Comparison of ENCODE assay signal across 17 cellular contexts in the genomic region with DNA sequence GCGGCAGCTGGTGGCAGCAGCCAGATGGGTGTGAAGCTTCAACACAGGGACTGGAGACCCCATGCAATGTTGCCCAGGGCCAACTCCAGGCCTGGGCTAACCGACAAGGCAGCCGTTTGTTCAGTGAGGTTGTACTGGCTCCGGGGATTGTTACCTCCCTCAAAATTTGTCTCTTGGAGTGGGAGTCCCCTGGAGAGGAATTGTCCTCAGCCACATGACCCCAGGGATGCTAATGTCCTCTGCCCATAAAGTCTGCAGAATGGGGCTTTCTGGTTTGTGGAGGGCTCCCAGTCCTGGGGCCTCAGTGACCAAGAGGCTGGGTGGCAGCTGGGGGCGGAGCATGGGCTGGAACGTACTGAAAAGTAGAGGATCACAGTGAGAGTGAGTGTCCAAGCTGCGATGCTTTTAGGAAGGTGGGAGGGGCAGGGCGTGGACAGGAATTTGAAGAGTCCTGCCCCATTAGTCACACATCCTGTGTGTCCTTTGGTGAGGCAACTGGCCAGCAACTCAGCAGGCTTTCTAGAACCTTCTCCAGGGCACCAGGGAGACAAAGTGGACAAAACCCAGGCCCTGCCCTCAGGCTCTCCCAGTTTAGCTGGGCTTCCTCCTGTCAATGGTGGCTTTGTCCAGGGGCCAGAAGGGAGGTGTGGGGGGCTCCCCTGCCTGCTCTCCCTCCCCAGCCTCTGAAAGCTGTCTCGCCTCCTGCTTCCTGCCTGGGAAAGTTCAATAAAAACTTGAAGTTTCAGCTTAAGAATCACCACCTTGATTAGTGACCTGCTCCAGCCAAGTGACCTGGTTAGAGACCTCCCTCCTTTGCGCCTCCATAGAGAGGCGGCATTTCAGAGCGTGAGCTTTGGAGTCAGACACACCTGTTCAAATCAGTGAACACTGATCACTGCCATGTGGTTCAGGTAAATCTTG.
DNase-seq lines count a peak whose midpoint lies in the region; ATAC-seq and TF ChIP-seq lines count a peak whose summit lies in the region.
"Had no signal": no experiment of that assay in that cellular context is flagged by ENCODE, and none has a peak within 500 bp of the region (broad histone marks: within the 10 kb centered on the region; RNA-seq: fewer than 3 reads in every experiment).

No MANE protein-coding gene starts in this region.

- H3K27ac ChIP-seq in epithelial cell of prostate, result peak overlapping the region; percentile 71
- no peak overlapping the region for H3K27ac ChIP-seq in trophoblast cell (ENCODE audit: low read depth, low read length)
- H3K27ac ChIP-seq: adrenal gland, right lobe of liver, vagina had no signal

- no peak overlapping the region for H3K4me3 ChIP-seq in trophoblast cell (ENCODE audit: low read depth, low read length)
- H3K4me3 ChIP-seq: adrenal gland, right lobe of liver, vagina had no signal

- no peak overlapping the region for H2AFZ ChIP-seq in trophoblast cell (ENCODE audit: insufficient read depth, low read length, poor library complexity)

- no peak overlapping the region for H4K12ac ChIP-seq in trophoblast cell (ENCODE audit: low read depth, low read length)

- no peak overlapping the region for H3K27ac Mint-ChIP-seq in endothelial cell (ENCODE audit: unreplicated experiment)
- no peak overlapping the region for H3K27ac Mint-ChIP-seq in activated T-helper 1 cell treated with anti-CD3 and anti-CD28 coated beads, Interleukin-12 subunit alpha, Interleukin-12 subunit beta, Interleukin-2, Interleukin-4 antibody, amounts not matched to agents 30 ng/mL and 10 ng/mL and 1 ng/mL, durations not matched to agents 14 hours and 24 hours and 36 hours
- H3K27ac Mint-ChIP-seq: naive thymus-derived CD4-positive, alpha-beta T cell; stimulated activated naive B cell treated with anti-CD40 and anti-IgM and Interleukin-4, amounts not matched to agents 10 μg/mL and 1 μg/mL and 100 μg/mL, for 72 hours had no signal

- no peak overlapping the region for H3K4ac ChIP-seq in trophoblast cell (ENCODE audit: low read depth, low read length)

- H3K79me2 ChIP-seq in trophoblast cell (ENCODE audit: control insufficient read depth, insufficient read depth, low read length, poor library complexity), result no peaks in the 10 kb centered on the region

- H3K4me1 ChIP-seq in trophoblast cell (ENCODE audit: control insufficient read depth in 1 of 2, insufficient read depth in 2 of 2, low read length in 2 of 2), result peaks cover 3% of the 10 kb centered on the region in 2 experiments
- H3K4me1 ChIP-seq: adrenal gland, right lobe of liver, vagina had no signal

- peak overlapping the region; percentile 20 for H4K91ac ChIP-seq in trophoblast cell (ENCODE audit: low read depth, low read length)

- H3K23ac ChIP-seq in trophoblast cell (ENCODE audit: low read length), result no peak overlapping the region

- H2BK120ac ChIP-seq in trophoblast cell (ENCODE audit: insufficient read depth, low read length, poor library complexity), result no peak overlapping the region

- H3K27me3 Mint-ChIP-seq in endothelial cell (ENCODE audit: unreplicated experiment), result peaks cover 2% of the 10 kb centered on the region
- H3K27me3 Mint-ChIP-seq in activated T-helper 1 cell treated with anti-CD3 and anti-CD28 coated beads, Interleukin-12 subunit alpha, Interleukin-12 subunit beta, Interleukin-2, Interleukin-4 antibody, amounts not matched to agents 30 ng/mL and 10 ng/mL and 1 ng/mL, durations not matched to agents 14 hours and 24 hours and 36 hours (ENCODE audit: insufficient read depth), result no peaks in the 10 kb centered on the region

- intact Hi-C loops in activated T-helper 1 cell treated with anti-CD3 and anti-CD28 coated beads, Interleukin-12 subunit alpha, Interleukin-12 subunit beta, Interleukin-2, Interleukin-4 antibody, amounts not matched to agents 30 ng/mL and 10 ng/mL and 1 ng/mL, durations not matched to agents 14 hours and 24 hours and 36 hours (cut with micrococcal nuclease), result no loop called here

- no peaks in the 10 kb centered on the region for H3K36me3 ChIP-seq in trophoblast cell (ENCODE audit: control insufficient read depth in 1 of 2, insufficient read depth in 2 of 2, low read length in 2 of 2)
- H3K36me3 ChIP-seq: adrenal gland, right lobe of liver, vagina had no signal

- no peak overlapping the region for H3K18ac ChIP-seq in trophoblast cell (ENCODE audit: low read length)

- peak; percentile 78 for DNase-seq in ELF-1 (ENCODE audit: low read depth, low spot score)
- peak; percentile 50 for DNase-seq in RKO (ENCODE audit: low spot score)
- DNase-seq in epithelial cell of prostate (ENCODE audit: low read depth, low spot score), result peak; percentile 56
- DNase-seq in trophoblast cell, result peak; percentile 9 to 12
- no peak for DNase-seq in endothelial cell (ENCODE audit: low spot score)
- DNase-seq in ACHN, result no peak
- DNase-seq in activated T-helper 1 cell treated with anti-CD3 and anti-CD28 coated beads, Interleukin-12 subunit alpha, Interleukin-12 subunit beta, Interleukin-2, Interleukin-4 antibody, amounts not matched to agents 30 ng/mL and 10 ng/mL and 1 ng/mL, durations not matched to agents 14 hours and 24 hours and 36 hours (ENCODE audit: low spot score), result no peak
- DNase-seq: dermis blood vessel endothelial cell; left colon; naive thymus-derived CD4-positive, alpha-beta T cell; stimulated activated CD4-positive, alpha-beta T cell treated with anti-CD3 and anti-CD28 coated beads, Interleukin-4, amount 100 ng/mL, for 4 hours; stimulated activated naive B cell treated with anti-CD40 and anti-IgM and Interleukin-4, amounts not matched to agents 10 μg/mL and 1 μg/mL and 100 μg/mL, for 72 hours; T-helper 2 cell had no signal

- H3K36me3 Mint-ChIP-seq in endothelial cell (ENCODE audit: low read depth, unreplicated experiment), result no peaks in the 10 kb centered on the region
- no peaks in the 10 kb centered on the region for H3K36me3 Mint-ChIP-seq in activated T-helper 1 cell treated with anti-CD3 and anti-CD28 coated beads, Interleukin-12 subunit alpha, Interleukin-12 subunit beta, Interleukin-2, Interleukin-4 antibody, amounts not matched to agents 30 ng/mL and 10 ng/mL and 1 ng/mL, durations not matched to agents 14 hours and 24 hours and 36 hours (ENCODE audit: low read depth)
- H3K36me3 Mint-ChIP-seq: stimulated activated naive B cell treated with anti-CD40 and anti-IgM and Interleukin-4, amounts not matched to agents 10 μg/mL and 1 μg/mL and 100 μg/mL, for 72 hours had no signal

- no peak overlapping the region for H2AK5ac ChIP-seq in trophoblast cell (ENCODE audit: low read length)

- no peaks in the 10 kb centered on the region for H3K79me1 ChIP-seq in trophoblast cell (ENCODE audit: low read length)

- in situ Hi-C loops in ACHN (cut with HindIII; ENCODE audit: low pct_ligation_motif_present, low pct_unique_long_range_greater_than_20kb, low sequenced_read_pairs), result no loop called here

- H3K4me2 ChIP-seq in trophoblast cell (ENCODE audit: low read length), result no peak overlapping the region

- no peak overlapping the region for H2BK5ac ChIP-seq in trophoblast cell (ENCODE audit: low read depth, low read length, poor library complexity)

- H3K14ac ChIP-seq in trophoblast cell (ENCODE audit: low read length), result no peak overlapping the region

- H4K8ac ChIP-seq in trophoblast cell (ENCODE audit: low read depth, low read length), result no peak overlapping the region

- H2BK12ac ChIP-seq in trophoblast cell (ENCODE audit: low read length), result no peak overlapping the region

- H3K9me3 Mint-ChIP-seq in endothelial cell (ENCODE audit: unreplicated experiment), result no peaks in the 10 kb centered on the region
- H3K9me3 Mint-ChIP-seq in activated T-helper 1 cell treated with anti-CD3 and anti-CD28 coated beads, Interleukin-12 subunit alpha, Interleukin-12 subunit beta, Interleukin-2, Interleukin-4 antibody, amounts not matched to agents 30 ng/mL and 10 ng/mL and 1 ng/mL, durations not matched to agents 14 hours and 24 hours and 36 hours, result peaks cover 15% of the 10 kb centered on the region

- no peak for TF ChIP-seq CTCF in endothelial cell (IDR thresholded peaks at IDR 0.05; ENCODE audit: unreplicated experiment)

- no peak for ATAC-seq in HG03432 (IDR thresholded peaks at IDR 0.05; ENCODE audit: unreplicated experiment)
- ATAC-seq: left colon; naive thymus-derived CD4-positive, alpha-beta T cell; right lobe of liver; stimulated activated naive B cell treated with anti-CD40 and anti-IgM and Interleukin-4, amounts not matched to agents 10 μg/mL and 1 μg/mL and 100 μg/mL, for 72 hours had no signal

- WGBS in trophoblast cell (ENCODE audit: extremely low coverage, insufficient coverage, insufficient read length), result no CpG with 5 or more reads among the region's 12 CpGs

- H3K27me3 ChIP-seq in trophoblast cell (ENCODE audit: insufficient read depth, low read length), result no peaks in the 10 kb centered on the region
- H3K27me3 ChIP-seq: adrenal gland, right lobe of liver, vagina had no signal

- H3K9ac ChIP-seq in trophoblast cell (ENCODE audit: low read length), result no peak overlapping the region

- H3K4me3 Mint-ChIP-seq in endothelial cell (ENCODE audit: unreplicated experiment), result no peak overlapping the region
- H3K4me3 Mint-ChIP-seq in activated T-helper 1 cell treated with anti-CD3 and anti-CD28 coated beads, Interleukin-12 subunit alpha, Interleukin-12 subunit beta, Interleukin-2, Interleukin-4 antibody, amounts not matched to agents 30 ng/mL and 10 ng/mL and 1 ng/mL, durations not matched to agents 14 hours and 24 hours and 36 hours, result no peak overlapping the region
- H3K4me3 Mint-ChIP-seq: naive thymus-derived CD4-positive, alpha-beta T cell; stimulated activated naive B cell treated with anti-CD40 and anti-IgM and Interleukin-4, amounts not matched to agents 10 μg/mL and 1 μg/mL and 100 μg/mL, for 72 hours had no signal

- H3K4me1 Mint-ChIP-seq in endothelial cell (ENCODE audit: unreplicated experiment), result peaks cover 2% of the 10 kb centered on the region
- no peaks in the 10 kb centered on the region for H3K4me1 Mint-ChIP-seq in activated T-helper 1 cell treated with anti-CD3 and anti-CD28 coated beads, Interleukin-12 subunit alpha, Interleukin-12 subunit beta, Interleukin-2, Interleukin-4 antibody, amounts not matched to agents 30 ng/mL and 10 ng/mL and 1 ng/mL, durations not matched to agents 14 hours and 24 hours and 36 hours (ENCODE audit: low read depth)
- H3K4me1 Mint-ChIP-seq: naive thymus-derived CD4-positive, alpha-beta T cell; stimulated activated naive B cell treated with anti-CD40 and anti-IgM and Interleukin-4, amounts not matched to agents 10 μg/mL and 1 μg/mL and 100 μg/mL, for 72 hours had no signal

- peaks cover 2% of the 10 kb centered on the region for H3K9me3 ChIP-seq in trophoblast cell (ENCODE audit: insufficient read depth, low read depth, low read length)
- H3K9me3 ChIP-seq: vagina had no signal

Comparison
In these comparisons a context has a peak if more than half of its experiments do, and no peak if none do; other contexts are left out.
1. DNase-seq: peak in ELF-1 (single experiment), RKO (single experiment), epithelial cell of prostate (single experiment) and trophoblast cell (2 of 2); none in endothelial cell (single experiment), ACHN (single experiment) and activated T-helper 1 cell treated with anti-CD3 and anti-CD28 coated beads, Interleukin-12 subunit alpha, Interleukin-12 subunit beta, Interleukin-2, Interleukin-4 antibody, amounts not matched to agents 30 ng/mL and 10 ng/mL and 1 ng/mL, durations not matched to agents 14 hours and 24 hours and 36 hours (single experiment).